ENCODE assay signal across 9 cellular contexts in the genomic region with DNA sequence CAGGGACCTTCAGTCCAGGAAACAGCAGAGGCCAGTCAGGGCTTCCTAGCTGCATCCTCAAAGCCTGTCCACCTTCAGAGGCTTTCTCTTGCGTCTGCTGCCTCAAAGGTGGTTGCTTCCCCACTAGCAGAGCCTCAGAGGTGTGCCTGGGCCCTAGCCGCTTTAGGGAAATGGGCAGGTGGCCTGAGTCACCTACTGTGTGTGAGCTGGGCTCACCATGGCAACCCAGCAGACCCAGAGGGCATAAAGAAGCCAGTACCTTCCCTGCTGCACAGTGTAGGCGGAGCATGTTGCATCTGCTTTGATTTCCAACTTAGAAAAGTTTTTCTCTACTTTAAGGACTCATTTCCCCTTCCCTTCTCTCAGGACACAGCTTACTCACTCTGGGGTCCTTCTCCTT. TPM values are rescaled to one million over a fixed set of nuclear protein-coding genes. Genes with fewer than 3 reads are reported as not detected.
DNase-seq lines count a peak whose midpoint lies in the region; ATAC-seq and TF ChIP-seq lines count a peak whose summit lies in the region.
"Had no signal": no experiment of that assay in that cellular context is flagged by ENCODE, and none has a peak within 500 bp of the region (broad histone marks: within the 10 kb centered on the region; RNA-seq: fewer than 3 reads in every experiment).

No MANE protein-coding gene starts in this region.

- H3K4me3 Mint-ChIP-seq in Calu3 (ENCODE audit: low read depth, unreplicated experiment) (no peak overlapping the region), osteocyte (ENCODE audit: unreplicated experiment) (no peak overlapping the region)
- no peak overlapping the region for H3K4me3 Mint-ChIP-seq in activated naive CD8-positive, alpha-beta T cell treated with anti-CD3 and anti-CD28 coated beads, Interleukin-2, amount 50 U/mL, for 24 hours

- H3K4me1 Mint-ChIP-seq in Calu3 (ENCODE audit: low read depth, unreplicated experiment) (peaks cover 54% of the 10 kb centered on the region), osteocyte (ENCODE audit: unreplicated experiment) (peaks cover 69% of the 10 kb centered on the region)
- peaks cover 40% of the 10 kb centered on the region for H3K4me1 Mint-ChIP-seq in activated naive CD8-positive, alpha-beta T cell treated with anti-CD3 and anti-CD28 coated beads, Interleukin-2, amount 50 U/mL, for 24 hours

- H3K9me3 Mint-ChIP-seq in Calu3 (ENCODE audit: low read depth, unreplicated experiment) (no peaks in the 10 kb centered on the region), osteocyte (ENCODE audit: unreplicated experiment) (no peaks in the 10 kb centered on the region)
- no peaks in the 10 kb centered on the region for H3K9me3 Mint-ChIP-seq in activated naive CD8-positive, alpha-beta T cell treated with anti-CD3 and anti-CD28 coated beads, Interleukin-2, amount 50 U/mL, for 24 hours
- H3K9me3 Mint-ChIP-seq: naive B cell had no signal

- no peak overlapping the region for H3K27ac Mint-ChIP-seq in Calu3 (ENCODE audit: unreplicated experiment)
- H3K27ac Mint-ChIP-seq in activated naive CD8-positive, alpha-beta T cell treated with anti-CD3 and anti-CD28 coated beads, Interleukin-2, amount 50 U/mL, for 24 hours, result peak overlapping the region; percentile 30
- peak overlapping the region; percentile 21 for H3K27ac Mint-ChIP-seq in osteocyte (ENCODE audit: unreplicated experiment)

- CTCF ChIA-PET in Calu3 (lab: Charles Lee), result interaction anchor here (0.6 kb wide), 2 partner anchors 253 to 486 kb away, joined by 4 to 5 read pairs; no protein-coding TSS in a partner anchor

- ATAC-seq in activated naive CD8-positive, alpha-beta T cell treated with anti-CD3 and anti-CD28 coated beads, Interleukin-2, amount 50 U/mL, for 24 hours, result peak; percentile 72
- no peak for ATAC-seq in HG03439 (IDR thresholded peaks at IDR 0.05; ENCODE audit: unreplicated experiment)
- no peak for ATAC-seq in left ventricle myocardium superior

- intact Hi-C loops in Calu3 (cut with micrococcal nuclease; ENCODE audit: unreplicated experiment) (no loop called here), left ventricle myocardium superior (cut with micrococcal nuclease) (no loop called here)

- H3K36me3 Mint-ChIP-seq in Calu3 (ENCODE audit: insufficient read depth, unreplicated experiment) (peaks cover 4% of the 10 kb centered on the region), osteocyte (ENCODE audit: unreplicated experiment) (no peaks in the 10 kb centered on the region)
- peaks cover 7% of the 10 kb centered on the region for H3K36me3 Mint-ChIP-seq in activated naive CD8-positive, alpha-beta T cell treated with anti-CD3 and anti-CD28 coated beads, Interleukin-2, amount 50 U/mL, for 24 hours (ENCODE audit: low read depth)
- H3K36me3 Mint-ChIP-seq: naive B cell had no signal

- TF ChIP-seq CTCF in Calu3 (IDR thresholded peaks at IDR 0.05; ENCODE audit: unreplicated experiment), result no peak
- no peak for TF ChIP-seq CTCF in osteocyte (IDR thresholded peaks at IDR 0.05)

- no TSS peak for BruUV-seq in Calu3 (replicated peaks; lab: Mats Ljungman, UMichigan)

- peak; percentile 68 for DNase-seq in Calu3
- peak in 2 of 3 experiments; percentile 74 to 85 for DNase-seq in NCI-H1417 (lab: John Stamatoyannopoulos, UW)
- DNase-seq in activated naive CD8-positive, alpha-beta T cell treated with anti-CD3 and anti-CD28 coated beads, Interleukin-2, amount 50 U/mL, for 24 hours, result no peak
- DNase-seq in osteocyte (ENCODE audit: extremely low spot score, unreplicated experiment), result no peak
- DNase-seq in NCI-H748 treated with DMSO at 0.1 percent for 48 hours (lab: John Stamatoyannopoulos, UW), result no peak
- DNase-seq in left ventricle myocardium superior, result no peak
- DNase-seq: MM.1S, naive B cell had no signal

- H3K27me3 Mint-ChIP-seq in Calu3 (ENCODE audit: unreplicated experiment), result no peaks in the 10 kb centered on the region
- H3K27me3 Mint-ChIP-seq in activated naive CD8-positive, alpha-beta T cell treated with anti-CD3 and anti-CD28 coated beads, Interleukin-2, amount 50 U/mL, for 24 hours, result no peaks in the 10 kb centered on the region
- H3K27me3 Mint-ChIP-seq in osteocyte (ENCODE audit: unreplicated experiment), result no peaks in the 10 kb centered on the region
- H3K27me3 Mint-ChIP-seq: naive B cell had no signal

RNA-seq across cellular contexts. Expression of a gene that starts 12.5 kb away (rescaled TPM):
- total RNA-seq in Calu3 (2022), result 16.4 and 17.4 TPM in 2 replicates
- 32.5 and 34.2 TPM in 2 replicates for total RNA-seq in osteocyte
- 23.1 TPM for total RNA-seq in left ventricle myocardium superior

Comparison
In these comparisons a context has a peak if more than half of its experiments do, and no peak if none do; other contexts are left out.
1. DNase-seq: peak in Calu3 (single experiment) and NCI-H1417 (2 of 3); none in activated naive CD8-positive, alpha-beta T cell treated with anti-CD3 and anti-CD28 coated beads, Interleukin-2, amount 50 U/mL, for 24 hours (single experiment), osteocyte (single experiment), NCI-H748 treated with DMSO at 0.1 percent for 48 hours (single experiment) and left ventricle myocardium superior (single experiment).